In genomic region chr17:50026901-50027638, GRCh38 we compare ENCODE assay signal across 9 cellular contexts. TPM values are rescaled to one million over a fixed set of nuclear protein-coding genes. Genes with fewer than 3 reads are reported as not detected.
DNase-seq lines count a peak whose midpoint lies in the region; ATAC-seq and TF ChIP-seq lines count a peak whose summit lies in the region.
"Had no signal": no experiment of that assay in that cellular context is flagged by ENCODE, and none has a peak within 500 bp of the region (broad histone marks: within the 10 kb centered on the region; RNA-seq: fewer than 3 reads in every experiment).

No MANE protein-coding gene starts in this region.

- no peaks in the 10 kb centered on the region for H3K9me3 Mint-ChIP-seq in CD4-positive, alpha-beta T cell
- H3K9me3 Mint-ChIP-seq in activated T-cell treated with anti-CD3 and anti-CD28 coated beads, Interleukin-2, amount 50 U/mL, for 4 hours = no peaks in the 10 kb centered on the region
- no peaks in the 10 kb centered on the region for H3K9me3 Mint-ChIP-seq in natural killer cell treated with Interleukin-12 subunit alpha and Interleukin-12 subunit beta and Interleukin-15 and Interleukin-18, amount 100 ng/mL, for 72 hours
- no peaks in the 10 kb centered on the region for H3K9me3 Mint-ChIP-seq in stimulated activated memory B cell treated with anti-CD40 and anti-IgM and Interleukin-4, amounts not matched to agents 10 μg/mL and 1 μg/mL and 100 μg/mL, for 72 hours

- peaks cover 42% of the 10 kb centered on the region for H3K27me3 Mint-ChIP-seq in CD4-positive, alpha-beta T cell
- peaks cover 27% of the 10 kb centered on the region for H3K27me3 Mint-ChIP-seq in activated T-cell treated with anti-CD3 and anti-CD28 coated beads, Interleukin-2, amount 50 U/mL, for 4 hours (ENCODE audit: low read depth)
- peaks cover 22 to 24% of the 10 kb centered on the region in 2 donors for H3K27me3 Mint-ChIP-seq in natural killer cell treated with Interleukin-12 subunit alpha and Interleukin-12 subunit beta and Interleukin-15 and Interleukin-18, amount 100 ng/mL, for 72 hours
- peaks cover 36% of the 10 kb centered on the region for H3K27me3 Mint-ChIP-seq in stimulated activated memory B cell treated with anti-CD40 and anti-IgM and Interleukin-4, amounts not matched to agents 10 μg/mL and 1 μg/mL and 100 μg/mL, for 72 hours

- no peaks in the 10 kb centered on the region for H3K79me2 ChIP-seq in PC-3 (ENCODE audit: low read length)

- peak overlapping the region; percentile 83 for H3K4me2 ChIP-seq in PC-3 (ENCODE audit: low read length)

- peak; percentile 56 to 86 (median 76) for DNase-seq in CD4-positive, alpha-beta T cell
- DNase-seq in PC-3 (peak; percentile 98), fibroblast of gingiva (ENCODE audit: low read depth) (peak; percentile 74)
- DNase-seq in activated T-cell treated with anti-CD3 and anti-CD28 coated beads, Interleukin-2, amount 50 U/mL, for 4 hours = peak; percentile 81
- DNase-seq in natural killer cell treated with Interleukin-12 subunit alpha and Interleukin-12 subunit beta and Interleukin-15 and Interleukin-18, amount 100 ng/mL, for 72 hours (ENCODE audit: low spot score) = peak; percentile 77

- H2AFZ ChIP-seq in PC-3 (ENCODE audit: low read length) = peak overlapping the region; percentile 11; the same call in 1 of the 2 replicates

- peaks cover 16% of the 10 kb centered on the region for H3F3A ChIP-seq in PC-3 (ENCODE audit: low read length, unreplicated experiment)

- no peaks in the 10 kb centered on the region for H3K9me2 ChIP-seq in PC-3 (replicated peaks; ENCODE audit: low read length)

- no peaks in the 10 kb centered on the region for H4K20me1 ChIP-seq in PC-3 (ENCODE audit: low read length)

- H3K9ac ChIP-seq in PC-3 (ENCODE audit: low read length) = peak overlapping the region; percentile 90

- no peak overlapping the region for H3K4me3 Mint-ChIP-seq in CD4-positive, alpha-beta T cell
- no peak overlapping the region for H3K4me3 Mint-ChIP-seq in activated T-cell treated with anti-CD3 and anti-CD28 coated beads, Interleukin-2, amount 50 U/mL, for 4 hours
- peak overlapping the region; percentile 74 for H3K4me3 Mint-ChIP-seq in natural killer cell treated with Interleukin-12 subunit alpha and Interleukin-12 subunit beta and Interleukin-15 and Interleukin-18, amount 100 ng/mL, for 72 hours
- peak overlapping the region; percentile 24 for H3K4me3 Mint-ChIP-seq in stimulated activated memory B cell treated with anti-CD40 and anti-IgM and Interleukin-4, amounts not matched to agents 10 μg/mL and 1 μg/mL and 100 μg/mL, for 72 hours

- no peaks in the 10 kb centered on the region for H3K9me3 ChIP-seq in CD4-positive, alpha-beta T cell (ENCODE audit: control insufficient read depth, low read length)
- H3K9me3 ChIP-seq in PC-3 (ENCODE audit: low read length) = peaks cover 8% of the 10 kb centered on the region

- H3K36me3 Mint-ChIP-seq in CD4-positive, alpha-beta T cell (ENCODE audit: low read depth) = no peaks in the 10 kb centered on the region
- no peaks in the 10 kb centered on the region for H3K36me3 Mint-ChIP-seq in activated T-cell treated with anti-CD3 and anti-CD28 coated beads, Interleukin-2, amount 50 U/mL, for 4 hours (ENCODE audit: insufficient read depth)
- H3K36me3 Mint-ChIP-seq in natural killer cell treated with Interleukin-12 subunit alpha and Interleukin-12 subunit beta and Interleukin-15 and Interleukin-18, amount 100 ng/mL, for 72 hours = no peaks in the 10 kb centered on the region
- no peaks in the 10 kb centered on the region for H3K36me3 Mint-ChIP-seq in stimulated activated memory B cell treated with anti-CD40 and anti-IgM and Interleukin-4, amounts not matched to agents 10 μg/mL and 1 μg/mL and 100 μg/mL, for 72 hours

- ATAC-seq in CD4-positive, alpha-beta T cell (ENCODE audit: poor library complexity) = peak; percentile 81
- ATAC-seq in HG03095 (IDR thresholded peaks at IDR 0.05; ENCODE audit: unreplicated experiment) (peak; percentile 50), PC-3 (peak; percentile 32), HG02571 (IDR thresholded peaks at IDR 0.05; ENCODE audit: unreplicated experiment) (no peak)
- peak; percentile 78 to 84 for ATAC-seq in activated T-cell treated with anti-CD3 and anti-CD28 coated beads, Interleukin-2, amount 50 U/mL, for 4 hours
- ATAC-seq in natural killer cell treated with Interleukin-12 subunit alpha and Interleukin-12 subunit beta and Interleukin-15 and Interleukin-18, amount 100 ng/mL, for 72 hours = peak; percentile 66 to 82
- ATAC-seq in stimulated activated memory B cell treated with anti-CD40 and anti-IgM and Interleukin-4, amounts not matched to agents 10 μg/mL and 1 μg/mL and 100 μg/mL, for 72 hours = peak; percentile 78

- POLR2A ChIA-PET in CD4-positive, alpha-beta T cell (lab: Charles Lee) = no interaction called here
- POLR2A ChIA-PET in PC-3 (lab: Charles Lee; ENCODE audit: unreplicated experiment) = interaction anchor here (0.5 to 3.3 kb wide), 9 partner anchors 13 to 1603 kb away, joined by 3 to 65 read pairs (median 7); partner anchors contain the start of gene ITGA3

- CTCF ChIA-PET in CD4-positive, alpha-beta T cell (lab: Charles Lee) = interaction anchor here (0.7 to 6.3 kb wide), 3 partner anchors 60 to 71 kb away, joined by 4 to 41 read pairs (median 7); no protein-coding TSS in a partner anchor
- CTCF ChIA-PET in PC-3 (lab: Charles Lee) = interaction anchor here (0.6 to 3.2 kb wide), 11 partner anchors 25 to 381 kb away, joined by 3 to 37 read pairs (median 7); partner anchors contain the start of gene ITGA3

- TSS peak; percentile 78 for BruUV-seq in PC-3 (replicated peaks; lab: Mats Ljungman, UMichigan)

- H3K4me1 ChIP-seq in PC-3 (ENCODE audit: insufficient read depth, low read length) = peaks cover 31% of the 10 kb centered on the region

- H3K27me3 ChIP-seq in CD4-positive, alpha-beta T cell (ENCODE audit: control insufficient read depth, insufficient read depth, low read length) = peaks cover 20% of the 10 kb centered on the region
- H3K27me3 ChIP-seq in PC-3 (ENCODE audit: low read length) = no peaks in the 10 kb centered on the region

- no peak overlapping the region for H3K27ac ChIP-seq in CD4-positive, alpha-beta T cell (ENCODE audit: low read depth, low read length)
- peak overlapping the region; percentile 96 for H3K27ac ChIP-seq in PC-3 (ENCODE audit: low read length)

- H3K27ac Mint-ChIP-seq in CD4-positive, alpha-beta T cell = no peak overlapping the region
- no peak overlapping the region for H3K27ac Mint-ChIP-seq in natural killer cell treated with Interleukin-12 subunit alpha and Interleukin-12 subunit beta and Interleukin-15 and Interleukin-18, amount 100 ng/mL, for 72 hours
- peak overlapping the region; percentile 73 for H3K27ac Mint-ChIP-seq in stimulated activated memory B cell treated with anti-CD40 and anti-IgM and Interleukin-4, amounts not matched to agents 10 μg/mL and 1 μg/mL and 100 μg/mL, for 72 hours

- intact Hi-C loops in CD4-positive, alpha-beta T cell (cut with DNase I, micrococcal nuclease) = loop anchor here (1.0 to 10.0 kb wide), 4 partner anchors 30 to 270 kb away; partner anchors contain the start of gene ITGA3 (in 2 of the 2)
- intact Hi-C loops in PC-3 (cut with micrococcal nuclease) = loop anchor here (1.0 to 5.0 kb wide), 5 partner anchors 28 to 125 kb away; partner anchors contain the start of genes PDK2 and PPP1R9B

- peaks cover 11% of the 10 kb centered on the region for H3K4me1 Mint-ChIP-seq in CD4-positive, alpha-beta T cell (ENCODE audit: low read depth)
- peaks cover 8% of the 10 kb centered on the region for H3K4me1 Mint-ChIP-seq in activated T-cell treated with anti-CD3 and anti-CD28 coated beads, Interleukin-2, amount 50 U/mL, for 4 hours (ENCODE audit: low read depth)
- peaks cover 0 to 7% of the 10 kb centered on the region in 2 donors for H3K4me1 Mint-ChIP-seq in natural killer cell treated with Interleukin-12 subunit alpha and Interleukin-12 subunit beta and Interleukin-15 and Interleukin-18, amount 100 ng/mL, for 72 hours (ENCODE audit: low read depth in 2 of 2)
- H3K4me1 Mint-ChIP-seq in stimulated activated memory B cell treated with anti-CD40 and anti-IgM and Interleukin-4, amounts not matched to agents 10 μg/mL and 1 μg/mL and 100 μg/mL, for 72 hours = peaks cover 11% of the 10 kb centered on the region

- TF ChIP-seq CTCF in CD4-positive, alpha-beta T cell (IDR thresholded peaks at IDR 0.05) = peak; percentile 98
- TF ChIP-seq CTCF in PC-3 (conservative IDR thresholded peaks at IDR 0.05; ENCODE audit: low read depth, low read length) = peak; percentile 97

- H3K36me3 ChIP-seq in PC-3 (ENCODE audit: low read depth, low read length) = no peaks in the 10 kb centered on the region

- peak overlapping the region; percentile 62 for H3K4me3 ChIP-seq in PC-3 (ENCODE audit: low read length)

RNA-seq across cellular contexts. Expression of gene ITGA3, which starts 28.8 kb away (rescaled TPM):
- 1 to 10 TPM; 2.3 to 2.4 TPM for total RNA-seq in CD4-positive, alpha-beta T cell
- total RNA-seq in PC-3 (2014; rRNA removed) = 598 and 763 TPM in 2 replicates
- 10 to 100 TPM in 1 of 3 donors, 1 to 10 TPM in 2; 9.2 to 10.2 (median 9.4) TPM for total RNA-seq in activated T-cell treated with anti-CD3 and anti-CD28 coated beads, Interleukin-2, amount 50 U/mL, for 4 hours
- total RNA-seq in natural killer cell treated with Interleukin-12 subunit alpha and Interleukin-12 subunit beta and Interleukin-15 and Interleukin-18, amount 100 ng/mL, for 72 hours = 10 to 100 TPM; 13.7 to 13.9 TPM

RNA-seq across cellular contexts. Expression of gene DLX3, which starts 32.0 kb away (rescaled TPM):
- total RNA-seq in CD4-positive, alpha-beta T cell = not detected
- 0.18 and 0.23 TPM in 2 replicates for total RNA-seq in PC-3 (2014; rRNA removed)
- total RNA-seq in activated T-cell treated with anti-CD3 and anti-CD28 coated beads, Interleukin-2, amount 50 U/mL, for 4 hours = under 1 TPM; 0.08 to 0.47 (median 0.25) TPM
- total RNA-seq in natural killer cell treated with Interleukin-12 subunit alpha and Interleukin-12 subunit beta and Interleukin-15 and Interleukin-18, amount 100 ng/mL, for 72 hours = not detected
- total RNA-seq: T-helper 1 cell treated with Interleukin-12 subunit alpha and Interleukin-12 subunit beta and Interleukin-4 antibody, amounts not matched to agents 30 ng/mL and 1 ng/mL, for 36 hours had no signal

RNA-seq across cellular contexts. Expression of gene DLX4, which starts 58.1 kb away (rescaled TPM):
- total RNA-seq in CD4-positive, alpha-beta T cell = under 1 TPM; 0.59 to 0.85 TPM
- 0.35 and 0.44 TPM in 2 replicates for total RNA-seq in PC-3 (2014; rRNA removed)
- 1 to 10 TPM in 1 of 3 donors, under 1 TPM in 2; 0.73 to 1.1 (median 0.99) TPM for total RNA-seq in activated T-cell treated with anti-CD3 and anti-CD28 coated beads, Interleukin-2, amount 50 U/mL, for 4 hours
- total RNA-seq in natural killer cell treated with Interleukin-12 subunit alpha and Interleukin-12 subunit beta and Interleukin-15 and Interleukin-18, amount 100 ng/mL, for 72 hours = under 1 TPM; 0.45 to 0.71 TPM
- total RNA-seq: T-helper 1 cell treated with Interleukin-12 subunit alpha and Interleukin-12 subunit beta and Interleukin-4 antibody, amounts not matched to agents 30 ng/mL and 1 ng/mL, for 36 hours had no signal

Comparison
In these comparisons a context has a peak if more than half of its experiments do, and no peak if none do; other contexts are left out.
1. H3K4me3 Mint-ChIP-seq: peak in natural killer cell treated with Interleukin-12 subunit alpha and Interleukin-12 subunit beta and Interleukin-15 and Interleukin-18, amount 100 ng/mL, for 72 hours (single experiment) and stimulated activated memory B cell treated with anti-CD40 and anti-IgM and Interleukin-4, amounts not matched to agents 10 μg/mL and 1 μg/mL and 100 μg/mL, for 72 hours (single experiment); none in CD4-positive, alpha-beta T cell (single experiment) and activated T-cell treated with anti-CD3 and anti-CD28 coated beads, Interleukin-2, amount 50 U/mL, for 4 hours (single experiment).
2. RNA of gene ITGA3, which starts 28.8 kb away (total RNA-seq): 598 to 763 TPM in PC-3; 13.7 to 13.9 TPM in natural killer cell treated with Interleukin-12 subunit alpha and Interleukin-12 subunit beta and Interleukin-15 and Interleukin-18, amount 100 ng/mL, for 72 hours, 9.2 to 10.2 TPM in activated T-cell treated with anti-CD3 and anti-CD28 coated beads, Interleukin-2, amount 50 U/mL, for 4 hours and 2.3 to 2.4 TPM in CD4-positive, alpha-beta T cell; every median in the first group is over 10 times any median in the second.
3. Peak in every context shown above with its lines, with median percentiles within 50 percentile points of each other: DNase-seq.